Comparison of ENCODE assay signal across 1 cellular context in the genomic region with DNA sequence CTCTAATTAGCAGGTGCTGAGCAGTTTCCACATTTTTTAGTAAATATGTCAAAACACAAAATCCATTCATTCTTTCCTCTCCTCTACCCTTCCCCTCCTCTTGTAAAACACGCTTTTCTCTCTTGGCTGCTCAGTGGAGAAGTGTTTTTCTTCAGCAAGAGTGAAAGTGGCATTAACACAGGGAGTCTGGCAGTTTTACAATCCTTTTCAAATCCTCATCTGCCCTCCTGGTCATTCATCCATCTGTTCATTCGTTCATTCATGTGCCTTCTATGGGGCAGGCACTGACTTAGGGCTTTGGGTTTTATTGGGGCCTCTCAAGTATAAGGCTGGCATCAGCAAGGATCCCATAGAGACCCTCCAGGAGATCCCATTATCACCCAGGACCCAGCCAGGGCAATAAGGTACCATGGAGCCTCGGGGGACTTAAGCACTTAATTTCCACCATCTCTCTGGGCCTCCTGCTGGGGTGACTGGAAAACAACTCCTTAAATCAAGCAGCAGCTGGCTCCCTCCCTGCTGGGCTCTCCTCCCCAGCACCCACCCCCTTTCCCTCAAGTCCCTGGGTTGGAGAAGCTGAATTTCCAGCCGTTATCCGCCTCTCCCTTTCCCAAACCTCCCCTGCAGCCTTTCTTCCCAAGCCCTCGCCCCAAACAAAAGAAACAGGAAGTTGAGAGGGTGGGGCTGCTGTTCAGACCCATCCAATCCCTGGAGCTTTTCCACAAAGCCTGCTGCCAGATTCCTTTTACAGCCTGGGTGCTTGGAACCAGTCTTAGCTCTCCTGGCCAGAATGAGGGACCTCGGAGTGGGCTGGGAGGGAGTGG.
TF ChIP-seq lines count a peak whose summit lies in the region.

No MANE protein-coding gene starts in this region.

TF ChIP-seq in A549, 52 proteins besides CTCF, POLR2A, EP300 and RAD21 (continued from another document):
- TF ChIP-seq EHMT2 (IDR thresholded peaks at IDR 0.05; ENCODE audit: low read depth) (no peak), TP53 (CRISPR knock-in tag; IDR thresholded peaks at IDR 0.05) (no peak), CEBPB (IDR thresholded peaks at IDR 0.05) (no peak), ZSCAN20 (CRISPR knock-in tag; IDR thresholded peaks at IDR 0.05) (no peak), MAZ (IDR thresholded peaks at IDR 0.05; ENCODE audit: borderline replicate concordance, low read depth, low read length) (no peak)
- TF ChIP-seq, protein P1, sequence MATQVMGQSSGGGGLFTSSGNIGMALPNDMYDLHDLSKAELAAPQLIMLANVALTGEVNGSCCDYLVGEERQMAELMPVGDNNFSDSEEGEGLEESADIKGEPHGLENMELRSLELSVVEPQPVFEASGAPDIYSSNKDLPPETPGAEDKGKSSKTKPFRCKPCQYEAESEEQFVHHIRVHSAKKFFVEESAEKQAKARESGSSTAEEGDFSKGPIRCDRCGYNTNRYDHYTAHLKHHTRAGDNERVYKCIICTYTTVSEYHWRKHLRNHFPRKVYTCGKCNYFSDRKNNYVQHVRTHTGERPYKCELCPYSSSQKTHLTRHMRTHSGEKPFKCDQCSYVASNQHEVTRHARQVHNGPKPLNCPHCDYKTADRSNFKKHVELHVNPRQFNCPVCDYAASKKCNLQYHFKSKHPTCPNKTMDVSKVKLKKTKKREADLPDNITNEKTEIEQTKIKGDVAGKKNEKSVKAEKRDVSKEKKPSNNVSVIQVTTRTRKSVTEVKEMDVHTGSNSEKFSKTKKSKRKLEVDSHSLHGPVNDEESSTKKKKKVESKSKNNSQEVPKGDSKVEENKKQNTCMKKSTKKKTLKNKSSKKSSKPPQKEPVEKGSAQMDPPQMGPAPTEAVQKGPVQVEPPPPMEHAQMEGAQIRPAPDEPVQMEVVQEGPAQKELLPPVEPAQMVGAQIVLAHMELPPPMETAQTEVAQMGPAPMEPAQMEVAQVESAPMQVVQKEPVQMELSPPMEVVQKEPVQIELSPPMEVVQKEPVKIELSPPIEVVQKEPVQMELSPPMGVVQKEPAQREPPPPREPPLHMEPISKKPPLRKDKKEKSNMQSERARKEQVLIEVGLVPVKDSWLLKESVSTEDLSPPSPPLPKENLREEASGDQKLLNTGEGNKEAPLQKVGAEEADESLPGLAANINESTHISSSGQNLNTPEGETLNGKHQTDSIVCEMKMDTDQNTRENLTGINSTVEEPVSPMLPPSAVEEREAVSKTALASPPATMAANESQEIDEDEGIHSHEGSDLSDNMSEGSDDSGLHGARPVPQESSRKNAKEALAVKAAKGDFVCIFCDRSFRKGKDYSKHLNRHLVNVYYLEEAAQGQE (IDR thresholded peaks at IDR 0.05), result no peak
